In genomic region chr5:173807150-173807784, GRCh38 we compare ENCODE assay signal across 1 cellular context.
TF ChIP-seq lines count a peak whose summit lies in the region.

No MANE protein-coding gene starts in this region.

TF ChIP-seq in HepG2, 621 proteins besides CTCF, POLR2A, EP300 and RAD21 (continues in another document):
- TF ChIP-seq ZNF646 (CRISPR knock-in tag; IDR thresholded peaks at IDR 0.05), result 0 out of 2 replicates have a peak, but pooled peaks have one; percentile 51
- no peak for TF ChIP-seq ZNF253 (CRISPR knock-in tag; IDR thresholded peaks at IDR 0.05; ENCODE audit: borderline replicate concordance)
- no peak for TF ChIP-seq ARID3A (IDR thresholded peaks at IDR 0.05; ENCODE audit: low read depth, low read length)
- no peak for TF ChIP-seq RFX3 (CRISPR knock-in tag; IDR thresholded peaks at IDR 0.05)
- TF ChIP-seq SMAD1 (CRISPR knock-in tag; IDR thresholded peaks at IDR 0.05; ENCODE audit: borderline replicate concordance, low read depth), result no peak
- no peak for TF ChIP-seq TBP (CRISPR knock-in tag; IDR thresholded peaks at IDR 0.05)
- no peak for TF ChIP-seq ARHGAP35 (CRISPR knock-in tag; IDR thresholded peaks at IDR 0.05; ENCODE audit: borderline replicate concordance)
- TF ChIP-seq JUN (CRISPR knock-in tag; IDR thresholded peaks at IDR 0.05), result no peak
- TF ChIP-seq REPIN1 (CRISPR knock-in tag; IDR thresholded peaks at IDR 0.05; ENCODE audit: borderline replicate concordance, low read depth), result no peak
- TF ChIP-seq GTF2F1 (IDR thresholded peaks at IDR 0.05; ENCODE audit: low read length), result no peak
- no peak for TF ChIP-seq ZNF562 (CRISPR knock-in tag; IDR thresholded peaks at IDR 0.05; ENCODE audit: borderline replicate concordance)
- no peak for TF ChIP-seq SIN3B (IDR thresholded peaks at IDR 0.05; ENCODE audit: low read length)
- peak; percentile 65 for TF ChIP-seq MNT (IDR thresholded peaks at IDR 0.05)
- TF ChIP-seq MAFK (conservative IDR thresholded peaks at IDR 0.05 in 1 of 2, IDR thresholded peaks at IDR 0.05 in 1 of 2; ENCODE audit: low read length in 2 of 2), result no peak
- no peak for TF ChIP-seq POLR2G (IDR thresholded peaks at IDR 0.05; ENCODE audit: low read depth, low read length)
- TF ChIP-seq ZBTB38 (CRISPR knock-in tag; IDR thresholded peaks at IDR 0.05), result 0 out of 2 replicates have a peak, but pooled peaks have one; percentile 59
- no peak for TF ChIP-seq ZKSCAN5 (CRISPR knock-in tag; IDR thresholded peaks at IDR 0.05)
- no peak for TF ChIP-seq RFXANK (CRISPR knock-in tag; IDR thresholded peaks at IDR 0.05)
- no peak for TF ChIP-seq PBX3 (CRISPR knock-in tag; IDR thresholded peaks at IDR 0.05; ENCODE audit: borderline replicate concordance)
- no peak for TF ChIP-seq MAZ (IDR thresholded peaks at IDR 0.05; ENCODE audit: borderline replicate concordance, low read depth, low read length)
- TF ChIP-seq MAZ (CRISPR knock-in tag; IDR thresholded peaks at IDR 0.05; ENCODE audit: low read depth), result peak; percentile 4; the same call in 1 of the 2 replicates
- TF ChIP-seq ATAD3A (CRISPR knock-in tag; IDR thresholded peaks at IDR 0.05), result no peak
- TF ChIP-seq ZNF687 (CRISPR knock-in tag; IDR thresholded peaks at IDR 0.05), result no peak
- TF ChIP-seq BCL3 (CRISPR knock-in tag; IDR thresholded peaks at IDR 0.05), result no peak
- no peak for TF ChIP-seq ZNF775 (CRISPR knock-in tag; IDR thresholded peaks at IDR 0.05; ENCODE audit: borderline replicate concordance)
- no peak for TF ChIP-seq RERE (CRISPR knock-in tag; IDR thresholded peaks at IDR 0.05; ENCODE audit: low read depth)
- TF ChIP-seq ZNF790 (CRISPR knock-in tag; IDR thresholded peaks at IDR 0.05; ENCODE audit: borderline replicate concordance), result 0 out of 2 replicates have a peak, but pooled peaks have one; percentile 84
- TF ChIP-seq ETS1 (CRISPR knock-in tag; IDR thresholded peaks at IDR 0.05), result no peak
- 0 out of 2 replicates have a peak, but pooled peaks have one; percentile 40 for TF ChIP-seq ZNF446 (CRISPR knock-in tag; IDR thresholded peaks at IDR 0.05)
